9 cellular contexts compared by ENCODE assay signal in genomic region chr18:48820483-48821250, GRCh38.
DNase-seq lines count a peak whose midpoint lies in the region; ATAC-seq, FAIRE-seq and TF ChIP-seq lines count a peak whose summit lies in the region.
"Had no signal": no experiment of that assay in that cellular context is flagged by ENCODE, and none has a peak within 500 bp of the region (broad histone marks: within the 10 kb centered on the region; RNA-seq: fewer than 3 reads in every experiment).

No MANE protein-coding gene starts in this region.

- H3K79me2 ChIP-seq in PC-9 (ENCODE audit: low read depth) (no peaks in the 10 kb centered on the region), mammary epithelial cell (ENCODE audit: insufficient read depth, low read length) (no peaks in the 10 kb centered on the region)

- no peak overlapping the region for H3K4me3 ChIP-seq in RWPE2 (ENCODE audit: severe bottlenecking)
- H3K4me3 ChIP-seq in mucosa of descending colon = no peak overlapping the region
- no peak overlapping the region for H3K4me3 ChIP-seq in PC-9
- H3K4me3 ChIP-seq in mammary epithelial cell (replicated peaks in 1 of 3; ENCODE audit: insufficient read depth in 1 of 3, low read depth in 2 of 3, low read length in 3 of 3) = no peak overlapping the region
- H3K4me3 ChIP-seq: HAP-1 had no signal

- no peaks in the 10 kb centered on the region for H3K4me1 ChIP-seq in RWPE2 (ENCODE audit: insufficient read depth, poor library complexity, severe bottlenecking)
- H3K4me1 ChIP-seq in mucosa of descending colon (ENCODE audit: low read depth) = peaks cover 8% of the 10 kb centered on the region
- H3K4me1 ChIP-seq in PC-9 (replicated peaks; ENCODE audit: insufficient read depth) = no peaks in the 10 kb centered on the region
- peaks cover 8% of the 10 kb centered on the region for H3K4me1 ChIP-seq in mammary epithelial cell (ENCODE audit: insufficient read depth, low read length)
- H3K4me1 ChIP-seq: HAP-1 had no signal

- H3K9me3 ChIP-seq in RWPE2 (ENCODE audit: severe bottlenecking) (peaks cover 2% of the 10 kb centered on the region), mucosa of descending colon (no peaks in the 10 kb centered on the region), PC-9 (ENCODE audit: insufficient read depth, low read depth) (no peaks in the 10 kb centered on the region; the same call in 1 of the 2 replicates), mammary epithelial cell (replicated peaks; ENCODE audit: insufficient read depth, low read length) (no peaks in the 10 kb centered on the region)
- H3K9me3 ChIP-seq: HAP-1 had no signal

- H3K9ac ChIP-seq in mammary epithelial cell (ENCODE audit: insufficient read depth, low read length) = no peak overlapping the region

- DNase-seq in RWPE2 (ENCODE audit: low spot score) (peak; percentile 36), mucosa of descending colon (no peak), NOMO-1 treated with dmso at 0.1 percent for 144 hours (lab: John Stamatoyannopoulos, UW; ENCODE audit: unreplicated experiment) (no peak), PC-9 (no peak), urothelium cell line (ENCODE audit: low spot score) (no peak), mammary epithelial cell (no peak)

- no peak for FAIRE-seq in urothelium cell line (lab: Jason Lieb, UNC)

- no TSS peak for BruUV-seq in PC-9 (replicated peaks; lab: Mats Ljungman, UMichigan)
- BruUV-seq in mammary epithelial cell (replicated peaks; lab: Mats Ljungman, UMichigan) = no TSS peak

- CTCF ChIA-PET in PC-9 (lab: Charles Lee) (no interaction called here), mammary epithelial cell (lab: Charles Lee; ENCODE audit: low non-redundant PET) (no interaction called here)

- 97% methylated on average over 8 of the region's 11 CpGs for WGBS in mammary epithelial cell (ENCODE audit: low coverage, missing lambda C conversion rate)

- H3K27ac ChIP-seq in RWPE2 (ENCODE audit: poor library complexity, severe bottlenecking) = no peak overlapping the region
- H3K27ac ChIP-seq in PC-9 = no peak overlapping the region
- no peak overlapping the region for H3K27ac ChIP-seq in mammary epithelial cell (ENCODE audit: insufficient read depth, low read depth, low read length)

- intact Hi-C loops in mucosa of descending colon (cut with DNase I, micrococcal nuclease) (no loop called here), PC-9 (cut with micrococcal nuclease; ENCODE audit: unreplicated experiment) (no loop called here), mammary epithelial cell (cut with micrococcal nuclease) (no loop called here)

- in situ Hi-C loops in mammary epithelial cell (cut with MboI; ENCODE audit: low sequenced_read_pairs in 2 of 2) = no loop called here

- ATAC-seq in GM18520 (IDR thresholded peaks at IDR 0.05; ENCODE audit: unreplicated experiment) (peak; percentile 91), GM21825 (IDR thresholded peaks at IDR 0.05; ENCODE audit: unreplicated experiment) (peak; percentile 84), RWPE2 (ENCODE audit: low read depth) (no peak), mucosa of descending colon (peak; percentile 7)

- POLR2A ChIA-PET in PC-9 (lab: Charles Lee; ENCODE audit: unreplicated experiment) = no interaction called here

- no peaks in the 10 kb centered on the region for H3F3A ChIP-seq in PC-9 (ENCODE audit: insufficient read depth, low read depth)

- H3K27me3 ChIP-seq in RWPE2 (ENCODE audit: insufficient read depth, poor library complexity, severe bottlenecking) (no peaks in the 10 kb centered on the region), PC-9 (ENCODE audit: insufficient read depth, low read depth) (no peaks in the 10 kb centered on the region), mammary epithelial cell (ENCODE audit: insufficient read depth, low read length) (no peaks in the 10 kb centered on the region)

- H2AFZ ChIP-seq in PC-9 (no peak overlapping the region), mammary epithelial cell (ENCODE audit: low read depth, low read length) (no peak overlapping the region)

- TF ChIP-seq CTCF in RWPE2 (IDR thresholded peaks at IDR 0.05; ENCODE audit: poor library complexity, severe bottlenecking) (no peak), mucosa of descending colon (IDR thresholded peaks at IDR 0.05) (no peak), PC-9 (conservative IDR thresholded peaks at IDR 0.05) (no peak), mammary epithelial cell (conservative IDR thresholded peaks at IDR 0.05 in 1 of 2, IDR thresholded peaks at IDR 0.05 in 1 of 2; ENCODE audit: extremely low read depth in 1 of 2, insufficient read depth in 1 of 2, low read depth in 1 of 2, low read length in 2 of 2) (no peak)

- H3K4me2 ChIP-seq in PC-9 = no peak overlapping the region
- H3K4me2 ChIP-seq in mammary epithelial cell (ENCODE audit: insufficient read depth, low read depth, low read length) = no peak overlapping the region

- no peaks in the 10 kb centered on the region for H4K20me1 ChIP-seq in PC-9 (ENCODE audit: insufficient read depth)
- no peaks in the 10 kb centered on the region for H4K20me1 ChIP-seq in mammary epithelial cell (ENCODE audit: insufficient read depth, low read length)

- dilution Hi-C loops in mammary epithelial cell (cut with HindIII; ENCODE audit: low sequenced_read_pairs) = no loop called here

- H3K36me3 ChIP-seq in RWPE2 (ENCODE audit: low read depth) (peaks cover 19% of the 10 kb centered on the region), mucosa of descending colon (ENCODE audit: low read depth) (no peaks in the 10 kb centered on the region), PC-9 (ENCODE audit: low read depth) (0 out of 2 replicates have a peak, but pooled peaks cover 6% of the 10 kb centered on the region), mammary epithelial cell (ENCODE audit: insufficient read depth, low read length) (no peaks in the 10 kb centered on the region)
- H3K36me3 ChIP-seq: HAP-1 had no signal

- H3K9me2 ChIP-seq in PC-9 (ENCODE audit: insufficient read depth) = no peaks in the 10 kb centered on the region
